Comparison of ENCODE assay signal across 13 cellular contexts in the genomic region with DNA sequence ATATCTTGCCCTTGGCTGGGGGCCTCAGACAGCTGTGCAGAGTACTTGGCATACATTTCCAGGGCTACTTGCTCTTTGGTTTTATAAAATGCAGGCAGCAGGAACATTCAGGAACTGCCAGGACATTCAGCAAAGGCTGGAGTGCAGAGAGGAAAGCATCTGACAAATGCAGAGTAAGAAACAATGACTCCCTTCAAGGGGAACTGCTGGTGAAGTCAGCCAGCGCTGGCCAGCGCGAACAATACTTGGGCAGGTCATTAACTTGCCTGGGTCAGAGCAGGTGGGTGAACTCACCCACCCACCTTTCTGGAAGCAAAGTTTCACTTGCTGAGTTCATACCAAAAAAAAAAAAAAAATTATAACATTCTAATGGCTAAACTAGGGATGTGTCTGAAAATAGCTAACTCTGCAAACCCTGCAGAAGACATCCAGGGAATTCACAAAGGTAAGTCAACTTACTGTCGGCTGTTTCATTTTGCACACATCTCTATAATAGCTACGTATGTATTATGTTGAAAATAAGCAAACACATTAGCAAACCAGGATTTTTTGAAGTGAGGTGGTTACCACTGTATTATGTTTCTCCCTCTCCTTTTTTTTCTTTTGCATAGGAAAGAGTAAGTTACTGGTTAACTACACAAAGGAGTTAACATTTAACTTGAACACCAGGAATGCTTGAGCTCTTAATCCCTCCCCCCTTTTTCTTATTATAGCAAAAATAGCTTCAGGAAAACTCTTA.
DNase-seq lines count a peak whose midpoint lies in the region; ATAC-seq and TF ChIP-seq lines count a peak whose summit lies in the region.
"Had no signal": no experiment of that assay in that cellular context is flagged by ENCODE, and none has a peak within 500 bp of the region (broad histone marks: within the 10 kb centered on the region; RNA-seq: fewer than 3 reads in every experiment).

No MANE protein-coding gene starts in this region.

- no peaks in the 10 kb centered on the region for H3K36me3 ChIP-seq in mammary epithelial cell (ENCODE audit: insufficient read depth, low read length)
- H3K36me3 ChIP-seq in right lobe of liver, result no peaks in the 10 kb centered on the region
- H3K36me3 ChIP-seq in upper lobe of right lung, result no peaks in the 10 kb centered on the region
- H3K36me3 ChIP-seq: right atrium auricular region had no signal

- intact Hi-C loops in mammary epithelial cell (cut with micrococcal nuclease) (no loop called here), MCF 10A (cut with micrococcal nuclease) (no loop called here), right lobe of liver (cut with DNase I) (no loop called here), upper lobe of right lung (cut with DNase I) (no loop called here)

- H4K20me1 ChIP-seq in mammary epithelial cell (ENCODE audit: insufficient read depth, low read length), result no peaks in the 10 kb centered on the region

- no peaks in the 10 kb centered on the region for H3K36me3 Mint-ChIP-seq in MCF 10A (ENCODE audit: insufficient read depth, unreplicated experiment)

- in situ Hi-C loops in mammary epithelial cell (cut with MboI; ENCODE audit: low sequenced_read_pairs in 2 of 2), result no loop called here

- H3K9me3 Mint-ChIP-seq in MCF 10A (ENCODE audit: unreplicated experiment), result no peaks in the 10 kb centered on the region
- H3K9me3 Mint-ChIP-seq: stimulated activated naive CD8-positive, alpha-beta T cell treated with anti-CD3 and anti-CD28 coated beads, Interleukin-15, Interleukin-2, amounts not matched to agents 100 ng/mL and 50 ng/mL, for 24 hours had no signal

- H3K27me3 ChIP-seq in mammary epithelial cell (ENCODE audit: insufficient read depth, low read length) (no peaks in the 10 kb centered on the region), right lobe of liver (no peaks in the 10 kb centered on the region), upper lobe of right lung (no peaks in the 10 kb centered on the region)
- H3K27me3 ChIP-seq: right atrium auricular region had no signal

- peak overlapping the region; percentile 35 for H2AFZ ChIP-seq in mammary epithelial cell (ENCODE audit: low read depth, low read length)

- H3K9me3 ChIP-seq in mammary epithelial cell (replicated peaks; ENCODE audit: insufficient read depth, low read length), result no peaks in the 10 kb centered on the region
- no peaks in the 10 kb centered on the region for H3K9me3 ChIP-seq in right lobe of liver
- no peaks in the 10 kb centered on the region for H3K9me3 ChIP-seq in upper lobe of right lung
- H3K9me3 ChIP-seq: right atrium auricular region had no signal

- H3K4me3 ChIP-seq in mammary epithelial cell (replicated peaks in 1 of 3; ENCODE audit: insufficient read depth in 1 of 3, low read depth in 2 of 3, low read length in 3 of 3) (no peak overlapping the region), right lobe of liver (peak overlapping the region in 2 of 3 donors; percentile 24 to 27), upper lobe of right lung (no peak overlapping the region)
- H3K4me3 ChIP-seq: right atrium auricular region had no signal

- no peak overlapping the region for H3K4me2 ChIP-seq in mammary epithelial cell (ENCODE audit: insufficient read depth, low read depth, low read length)

- no peak overlapping the region for H3K4me3 Mint-ChIP-seq in MCF 10A (ENCODE audit: unreplicated experiment)
- H3K4me3 Mint-ChIP-seq: stimulated activated naive CD8-positive, alpha-beta T cell treated with anti-CD3 and anti-CD28 coated beads, Interleukin-15, Interleukin-2, amounts not matched to agents 100 ng/mL and 50 ng/mL, for 24 hours had no signal

- TF ChIP-seq POLR2A in right lobe of liver (IDR thresholded peaks at IDR 0.05), result no peak

- H3K27ac Mint-ChIP-seq in MCF 10A (ENCODE audit: low read depth, unreplicated experiment), result no peak overlapping the region
- H3K27ac Mint-ChIP-seq: stimulated activated naive CD8-positive, alpha-beta T cell treated with anti-CD3 and anti-CD28 coated beads, Interleukin-15, Interleukin-2, amounts not matched to agents 100 ng/mL and 50 ng/mL, for 24 hours had no signal

- BruUV-seq in mammary epithelial cell (replicated peaks; lab: Mats Ljungman, UMichigan) (no TSS peak), MCF 10A (replicated peaks; lab: Mats Ljungman, UMichigan) (no TSS peak)

- dilution Hi-C loops in mammary epithelial cell (cut with HindIII; ENCODE audit: low sequenced_read_pairs), result no loop called here

- H3K79me2 ChIP-seq in mammary epithelial cell (ENCODE audit: insufficient read depth, low read length), result no peaks in the 10 kb centered on the region

- TF ChIP-seq CTCF in mammary epithelial cell (conservative IDR thresholded peaks at IDR 0.05 in 1 of 2, IDR thresholded peaks at IDR 0.05 in 1 of 2; ENCODE audit: extremely low read depth in 1 of 2, insufficient read depth in 1 of 2, low read depth in 1 of 2, low read length in 2 of 2) (no peak), MCF 10A (IDR thresholded peaks at IDR 0.05; ENCODE audit: unreplicated experiment) (no peak), right lobe of liver (IDR thresholded peaks at IDR 0.05) (no peak), upper lobe of right lung (IDR thresholded peaks at IDR 0.05) (no peak)

- CTCF ChIA-PET in mammary epithelial cell (lab: Charles Lee; ENCODE audit: low non-redundant PET), result no interaction called here
- CTCF ChIA-PET in MCF 10A (lab: Yijun Ruan, JAX), result interaction anchor here (0.6 to 1.3 kb wide), 3 partner anchors 11 to 54 kb away, joined by 3 read pairs; no protein-coding TSS in a partner anchor

- POLR2A ChIA-PET in MCF 10A (lab: Yijun Ruan, JAX), result no interaction called here

- ATAC-seq in right lobe of liver (peak; percentile 57 to 83 (median 74)), upper lobe of right lung (peak; percentile 39), GM19397 (IDR thresholded peaks at IDR 0.05; ENCODE audit: unreplicated experiment) (no peak)

- H3K27ac ChIP-seq in mammary epithelial cell (ENCODE audit: insufficient read depth, low read depth, low read length), result no peak overlapping the region
- H3K27ac ChIP-seq in right lobe of liver, result peak overlapping the region; percentile 1 to 57 (median 52)
- no peak overlapping the region for H3K27ac ChIP-seq in upper lobe of right lung
- H3K27ac ChIP-seq: right atrium auricular region had no signal

- DNase-seq in mammary epithelial cell, result peak; percentile 41
- DNase-seq in MCF 10A (ENCODE audit: unreplicated experiment), result no peak
- peak; percentile 16 for DNase-seq in dermis blood vessel endothelial cell
- no peak for DNase-seq in right lobe of liver
- no peak for DNase-seq in upper lobe of right lung
- no peak for DNase-seq in NCI-H1105 treated with DMSO at 0.1 percent for 48 hours (lab: John Stamatoyannopoulos, UW)
- no peak for DNase-seq in putamen (ENCODE audit: low spot score)
- DNase-seq: activated effector memory CD4-positive, alpha-beta T cell treated with Interleukin-2 at 50 U/mL for 16 hours; aorta; MV-4-11 had no signal

- H3K27me3 Mint-ChIP-seq in MCF 10A (ENCODE audit: insufficient read depth, unreplicated experiment), result no peaks in the 10 kb centered on the region

- peaks cover 16% of the 10 kb centered on the region for H3K4me1 ChIP-seq in mammary epithelial cell (ENCODE audit: insufficient read depth, low read length)
- H3K4me1 ChIP-seq in right lobe of liver, result peaks cover 0 to 31% (median 8%) of the 10 kb centered on the region in 4 donors
- H3K4me1 ChIP-seq in upper lobe of right lung, result no peaks in the 10 kb centered on the region
- H3K4me1 ChIP-seq: right atrium auricular region had no signal

- H3K9ac ChIP-seq in mammary epithelial cell (ENCODE audit: insufficient read depth, low read length), result no peak overlapping the region

- 73% methylated on average over 5 of the region's 5 CpGs for WGBS in mammary epithelial cell (ENCODE audit: low coverage, missing lambda C conversion rate)
- WGBS in right lobe of liver (ENCODE audit: insufficient coverage, low coverage, low lambda C conversion rate, missing lambda C conversion rate), result 24% methylated on average over 5 of the region's 5 CpGs

- peaks cover 22% of the 10 kb centered on the region for H3K4me1 Mint-ChIP-seq in MCF 10A (ENCODE audit: insufficient read depth, unreplicated experiment)

Comparison
In these comparisons a context has a peak if more than half of its experiments do, and no peak if none do; other contexts are left out.
1. DNase-seq: peak in mammary epithelial cell (single experiment) and dermis blood vessel endothelial cell (single experiment); none in MCF 10A (single experiment), right lobe of liver (0 of 3), upper lobe of right lung (single experiment), NCI-H1105 treated with DMSO at 0.1 percent for 48 hours (single experiment) and putamen (single experiment).
2. H3K27ac ChIP-seq: peak in right lobe of liver (3 of 3); none in mammary epithelial cell (single experiment) and upper lobe of right lung (single experiment).
3. H3K4me3 ChIP-seq: peak in right lobe of liver (2 of 3); none in mammary epithelial cell (0 of 3) and upper lobe of right lung (single experiment).